In genomic region chr18:23662309-23663263, GRCh38 we compare ENCODE assay signal across 8 cellular contexts. TPM values are rescaled to one million over a fixed set of nuclear protein-coding genes. Genes with fewer than 3 reads are reported as not detected.
A peak's percentile ranks its signal among the peaks of the same experiment; 100 is the strongest.
DNase-seq lines count a peak whose midpoint lies in the region; ATAC-seq and TF ChIP-seq lines count a peak whose summit lies in the region.

Gene ANKRD29, minus strand, starts transcription at chr18:23662911. Its CDS starts 181 bp downstream, at chr18:23662730.

- peak within 1 kb of the TSS; percentile 91 for H2AFZ ChIP-seq in parathyroid adenoma

- H3K27ac ChIP-seq in Panc1 (ENCODE audit: low read length) (no peak within 1 kb of the TSS), parathyroid adenoma (no peak within 1 kb of the TSS), vagina (peak within 1 kb of the TSS; percentile 75)

- POLR2A ChIA-PET in Panc1 (lab: Charles Lee) = no interaction called here

- DNase-seq in A172 (ENCODE audit: low spot score) (peak; percentile 34), Panc1 (ENCODE audit: low read depth, low spot score) (no peak), glutamatergic neuron (peak; percentile 44), vagina (ENCODE audit: extremely low spot score in 2 of 2) (no peak), NCI-H510A (lab: John Stamatoyannopoulos, UW) (no peak)
- DNase-seq in activated naive CD4-positive, alpha-beta T cell (lab: John Stamatoyannopoulos, UW) = peak in 3 of 4 experiments; percentile 8 to 38 (median 18)

- no peaks in the 10 kb centered on the region for H3K36me3 ChIP-seq in Panc1 (ENCODE audit: control insufficient read depth, insufficient read depth, low read length)
- H3K36me3 ChIP-seq in parathyroid adenoma (ENCODE audit: control insufficient read depth, insufficient read depth, low read length) = no peaks in the 10 kb centered on the region
- no peaks in the 10 kb centered on the region for H3K36me3 ChIP-seq in vagina

- H3K27ac Mint-ChIP-seq in glutamatergic neuron (ENCODE audit: unreplicated experiment) = no peak within 1 kb of the TSS

- H3K4me1 ChIP-seq in Panc1 (ENCODE audit: control insufficient read depth, insufficient read depth, low read length) = peaks cover 5% of the 10 kb centered on the region
- peaks cover 7% of the 10 kb centered on the region for H3K4me1 ChIP-seq in parathyroid adenoma
- peaks cover 25% of the 10 kb centered on the region for H3K4me1 ChIP-seq in vagina

- H3K27me3 ChIP-seq in Panc1 (ENCODE audit: control insufficient read depth, insufficient read depth, low read length) = peaks cover 26% of the 10 kb centered on the region
- no peaks in the 10 kb centered on the region for H3K27me3 ChIP-seq in parathyroid adenoma (ENCODE audit: control insufficient read depth, insufficient read depth, low read length)
- H3K27me3 ChIP-seq in vagina = no peaks in the 10 kb centered on the region

- no peak within 1 kb of the TSS for H3K9ac ChIP-seq in parathyroid adenoma

- intact Hi-C loops in Panc1 (cut with micrococcal nuclease; ENCODE audit: unreplicated experiment) = no loop called here
- intact Hi-C loops in vagina (cut with DNase I) = no loop called here

- H3K9me3 ChIP-seq in Panc1 (ENCODE audit: control insufficient read depth, insufficient read depth, low read depth, low read length) (no peaks in the 10 kb centered on the region), parathyroid adenoma (ENCODE audit: control insufficient read depth, low read length) (no peaks in the 10 kb centered on the region), vagina (no peaks in the 10 kb centered on the region)

- TF ChIP-seq CTCF in Panc1 (IDR thresholded peaks at IDR 0.05) (no peak), glutamatergic neuron (IDR thresholded peaks at IDR 0.05; ENCODE audit: partially characterized antibody, unreplicated experiment) (no peak), parathyroid adenoma (IDR thresholded peaks at IDR 0.05) (no peak), vagina (IDR thresholded peaks at IDR 0.05) (no peak)

- CTCF ChIA-PET in Panc1 (lab: Charles Lee) = no interaction called here

- BruUV-seq in Panc1 (replicated peaks; lab: Mats Ljungman, UMichigan) = no TSS peak

- H3K79me2 ChIP-seq in parathyroid adenoma = no peaks in the 10 kb centered on the region

- H3K27me3 Mint-ChIP-seq in glutamatergic neuron (ENCODE audit: unreplicated experiment) = peaks cover 14% of the 10 kb centered on the region

- peaks cover 5% of the 10 kb centered on the region for H3K36me3 Mint-ChIP-seq in glutamatergic neuron (ENCODE audit: unreplicated experiment)

- no peak for TF ChIP-seq POLR2A in vagina (IDR thresholded peaks at IDR 0.05)

- peaks cover 2% of the 10 kb centered on the region for H3K9me3 Mint-ChIP-seq in glutamatergic neuron (ENCODE audit: unreplicated experiment)

- H3K4me3 Mint-ChIP-seq in glutamatergic neuron (ENCODE audit: unreplicated experiment) = peak within 1 kb of the TSS; percentile 94

- ATAC-seq in GM19324 (IDR thresholded peaks at IDR 0.05; ENCODE audit: low FRiP score, unreplicated experiment) (peak; percentile 58), Panc1 (peak; percentile 86)

- in situ Hi-C loops in Panc1 (cut with HindIII; ENCODE audit: low pct_unique_long_range_greater_than_20kb, low sequenced_read_pairs) = no loop called here

- peak within 1 kb of the TSS; percentile 80 for H3K4me2 ChIP-seq in parathyroid adenoma (ENCODE audit: low read length)

- peaks cover 2% of the 10 kb centered on the region for H3K4me1 Mint-ChIP-seq in glutamatergic neuron (ENCODE audit: low read depth, unreplicated experiment)

- peak within 1 kb of the TSS; percentile 30 to 79 for H3K4me3 ChIP-seq in Panc1 (ENCODE audit: low read depth in 2 of 2, low read length in 2 of 2)
- peak within 1 kb of the TSS; percentile 71 for H3K4me3 ChIP-seq in parathyroid adenoma (ENCODE audit: low read depth, low read length)
- H3K4me3 ChIP-seq in vagina = peak within 1 kb of the TSS; percentile 61 to 85

RNA-seq across cellular contexts. Expression of gene ANKRD29, which starts in this region (rescaled TPM):
- total RNA-seq in A172 (2014; rRNA removed; shearing (Covaris generic)) = 3.8 and 4.0 TPM in 2 replicates
- 0.67 TPM for total RNA-seq in Panc1 (2021; ENCODE audit: unreplicated experiment)
- 0.96 TPM for polyA plus RNA-seq in Panc1 (2012; ENCODE audit: insufficient read length)
- not detected for total RNA-seq in glutamatergic neuron (ENCODE audit: unreplicated experiment)
- 32.9 TPM for total RNA-seq in vagina

Comparison
In these comparisons a context has a peak if more than half of its experiments do, and no peak if none do; other contexts are left out.
1. Peak in ATAC-seq and H3K4me3 ChIP-seq in Panc1; RNA of the gene not detected or under 1 TPM.
2. Peak in DNase-seq in glutamatergic neuron; RNA of the gene not detected or under 1 TPM.
3. DNase-seq: peak in A172 (single experiment) and activated naive CD4-positive, alpha-beta T cell (3 of 4); none in Panc1 (single experiment), vagina (0 of 2) and NCI-H510A (single experiment).
4. Peak in every context shown above with its lines, with median percentiles within 50 percentile points of each other: H3K4me3 ChIP-seq.